In genomic region chr3:171976526-171976925, GRCh38 we compare ENCODE assay signal across 22 cellular contexts.
DNase-seq lines count a peak whose midpoint lies in the region; ATAC-seq and TF ChIP-seq lines count a peak whose summit lies in the region.
"Had no signal": no experiment of that assay in that cellular context is flagged by ENCODE, and none has a peak within 500 bp of the region (broad histone marks: within the 10 kb centered on the region; RNA-seq: fewer than 3 reads in every experiment).

No MANE protein-coding gene starts in this region.

- CTCF ChIA-PET in AG04450 (lab: Charles Lee) = no interaction called here

- no peaks in the 10 kb centered on the region for H3K36me3 ChIP-seq in adipocyte (ENCODE audit: control insufficient read depth, insufficient read depth, low read length, severe bottlenecking)
- H3K36me3 ChIP-seq: uterus had no signal

- H3K9me3 ChIP-seq in AG04450 (ENCODE audit: control insufficient read depth, insufficient read depth, low read length) = no peaks in the 10 kb centered on the region
- no peaks in the 10 kb centered on the region for H3K9me3 ChIP-seq in adipocyte (ENCODE audit: control insufficient read depth, low read length)
- H3K9me3 ChIP-seq: uterus had no signal

- intact Hi-C loops in posterior vena cava (cut with DNase I) = no loop called here

- DNase-seq in AG04450 (ENCODE audit: low read depth, low spot score) (no peak), GOT3 (lab: John Stamatoyannopoulos, UW) (peak; percentile 15), adipocyte (ENCODE audit: low read depth) (peak; percentile 41), hepatic stellate cell (ENCODE audit: low spot score) (peak; percentile 57), posterior vena cava (ENCODE audit: low spot score) (no peak), NOMO-1 treated with DMSO at 0.1 percent for 48 hours (lab: John Stamatoyannopoulos, UW; ENCODE audit: unreplicated experiment) (no peak)
- no peak for DNase-seq in T-helper 2 cell treated with Interferon-gamma antibody and Interleukin-4, amounts not matched to agents 5 μg/mL and 100 μg/mL, for 36 hours (ENCODE audit: low spot score)
- DNase-seq: activated CD4-positive, alpha-beta memory T cell treated with anti-CD3 and anti-CD28 coated beads, Interleukin-2, amount 10 ng/mL, durations not matched to agents 7 days and 5 days; activated T-cell treated with anti-CD3 and anti-CD28 coated beads, Interleukin-2, amount 50 U/mL, for 48 hours; AML-193; endodermal cell; H9; mammary epithelial cell; NCI-H1092; retina; stimulated activated CD4-positive, alpha-beta T cell treated with anti-CD3 and anti-CD28 coated beads, Interleukin-1b, Interleukin-23, amount 100 ng/mL, for 48 hours; uterus had no signal

- no peak overlapping the region for H3K4me3 ChIP-seq in AG04450 (ENCODE audit: low read depth, low read length)
- H3K4me3 ChIP-seq in adipocyte (ENCODE audit: low read length) = no peak overlapping the region
- H3K4me3 ChIP-seq: uterus had no signal

- peaks cover 42% of the 10 kb centered on the region for H3K4me1 ChIP-seq in adipocyte (ENCODE audit: control insufficient read depth, insufficient read depth, low read length)

- H3K9ac ChIP-seq in adipocyte (ENCODE audit: low read length) = no peak overlapping the region

- H3K27me3 ChIP-seq in AG04450 (ENCODE audit: control insufficient read depth, insufficient read depth, low read length) = no peaks in the 10 kb centered on the region
- no peaks in the 10 kb centered on the region for H3K27me3 ChIP-seq in adipocyte (replicated peaks; ENCODE audit: control insufficient read depth, insufficient read depth, low read length)
- H3K27me3 ChIP-seq: uterus had no signal

- no peak for ATAC-seq in GM19328 (IDR thresholded peaks at IDR 0.05; ENCODE audit: unreplicated experiment)

- H3K27ac Mint-ChIP-seq in T-helper 2 cell treated with Interferon-gamma antibody and Interleukin-4, amounts not matched to agents 5 μg/mL and 100 μg/mL, for 36 hours = no peak overlapping the region
- H3K27ac Mint-ChIP-seq: activated CD4-positive, alpha-beta memory T cell treated with anti-CD3 and anti-CD28 coated beads, Interleukin-2, amount 10 ng/mL, durations not matched to agents 7 days and 5 days; activated naive CD8-positive, alpha-beta T cell; endodermal cell; H9; nephron had no signal

- H3K4me3 Mint-ChIP-seq in T-helper 2 cell treated with Interferon-gamma antibody and Interleukin-4, amounts not matched to agents 5 μg/mL and 100 μg/mL, for 36 hours = no peak overlapping the region
- H3K4me3 Mint-ChIP-seq: activated CD4-positive, alpha-beta memory T cell treated with anti-CD3 and anti-CD28 coated beads, Interleukin-2, amount 10 ng/mL, durations not matched to agents 7 days and 5 days; activated naive CD8-positive, alpha-beta T cell; central memory CD8-positive, alpha-beta T cell; endodermal cell; H9; nephron had no signal

- no peaks in the 10 kb centered on the region for H3K27me3 Mint-ChIP-seq in T-helper 2 cell treated with Interferon-gamma antibody and Interleukin-4, amounts not matched to agents 5 μg/mL and 100 μg/mL, for 36 hours (ENCODE audit: low read depth)
- H3K27me3 Mint-ChIP-seq: activated naive CD8-positive, alpha-beta T cell; central memory CD8-positive, alpha-beta T cell had no signal

- H3K4me1 Mint-ChIP-seq in T-helper 2 cell treated with Interferon-gamma antibody and Interleukin-4, amounts not matched to agents 5 μg/mL and 100 μg/mL, for 36 hours (ENCODE audit: low read depth) = peaks cover 11% of the 10 kb centered on the region
- H3K4me1 Mint-ChIP-seq: H9 had no signal

- POLR2A ChIA-PET in AG04450 (lab: Yijun Ruan, JAX) = no interaction called here

- H3K9me3 Mint-ChIP-seq in T-helper 2 cell treated with Interferon-gamma antibody and Interleukin-4, amounts not matched to agents 5 μg/mL and 100 μg/mL, for 36 hours = peaks cover 4% of the 10 kb centered on the region
- H3K9me3 Mint-ChIP-seq: activated CD4-positive, alpha-beta memory T cell treated with anti-CD3 and anti-CD28 coated beads, Interleukin-2, amount 10 ng/mL, durations not matched to agents 7 days and 5 days; central memory CD8-positive, alpha-beta T cell; endodermal cell; H9; nephron had no signal

- TF ChIP-seq CTCF in AG04450 (IDR thresholded peaks at IDR 0.05; ENCODE audit: low read depth, low read length) = no peak

- H3K27ac ChIP-seq in AG04450 (ENCODE audit: low read depth, low read length) = peak overlapping the region; percentile 49
- H3K27ac ChIP-seq: VCaP had no signal

- no peaks in the 10 kb centered on the region for H3K36me3 Mint-ChIP-seq in T-helper 2 cell treated with Interferon-gamma antibody and Interleukin-4, amounts not matched to agents 5 μg/mL and 100 μg/mL, for 36 hours (ENCODE audit: low read depth)
- H3K36me3 Mint-ChIP-seq: activated naive CD8-positive, alpha-beta T cell had no signal

Comparison
In these comparisons a context has a peak if more than half of its experiments do, and no peak if none do; other contexts are left out.
1. DNase-seq: peak in GOT3 (single experiment), adipocyte (single experiment) and hepatic stellate cell (single experiment); none in AG04450 (single experiment), posterior vena cava (single experiment), NOMO-1 treated with DMSO at 0.1 percent for 48 hours (single experiment) and T-helper 2 cell treated with Interferon-gamma antibody and Interleukin-4, amounts not matched to agents 5 μg/mL and 100 μg/mL, for 36 hours (single experiment).